Comparison of ENCODE assay signal across 17 cellular contexts in genomic region chr1:205766570-205766969, GRCh38.
"Had no signal": no experiment of that assay in that cellular context is flagged by ENCODE, and none has a peak within 500 bp of the region (broad histone marks: within the 10 kb centered on the region; RNA-seq: fewer than 3 reads in every experiment).

No MANE protein-coding gene starts in this region.

- H3K36me3 Mint-ChIP-seq: mesothelial cell of epicardium had no signal

- H3K27ac Mint-ChIP-seq: activated T-helper 2 cell treated with anti-CD3 and anti-CD28 coated beads, Interferon-gamma antibody, Interleukin-2, Interleukin-4, amounts not matched to agents 10 μg/mL and 5 μg/mL and 100 μg/mL, durations not matched to agents 14 hours and 24 hours and 36 hours; mesothelial cell of epicardium; nephron progenitor cell; T-helper 2 cell treated with Interferon-gamma antibody and Interleukin-4, amounts not matched to agents 5 μg/mL and 100 μg/mL, for 36 hours had no signal

- DNase-seq: activated CD4-positive, alpha-beta T cell treated with anti-CD3 and anti-CD28 coated beads for 48 hours; activated CD4-positive, CD25-positive, alpha-beta regulatory T cell; activated CD8-positive, alpha-beta memory T cell treated with anti-CD3 and anti-CD28 coated beads for 24 hours; activated CD8-positive, alpha-beta memory T cell treated with anti-CD3 and anti-CD28 coated beads, Interleukin-2, amount 50 U/mL, for 48 hours; activated naive CD4-positive, alpha-beta T cell treated with anti-CD3 and anti-CD28 coated beads, Interleukin-2, amount 50 U/mL, for 16 hours; amygdala; effector memory CD4-positive, alpha-beta T cell; left colon; lower lobe of right lung; nephron progenitor cell; nucleus accumbens; retina; stimulated activated naive CD4-positive, alpha-beta T cell had no signal

- H3K9me3 Mint-ChIP-seq: activated T-helper 2 cell treated with anti-CD3 and anti-CD28 coated beads, Interferon-gamma antibody, Interleukin-2, Interleukin-4, amounts not matched to agents 10 μg/mL and 5 μg/mL and 100 μg/mL, durations not matched to agents 14 hours and 24 hours and 36 hours; mesothelial cell of epicardium; nephron progenitor cell; T-helper 2 cell treated with Interferon-gamma antibody and Interleukin-4, amounts not matched to agents 5 μg/mL and 100 μg/mL, for 36 hours had no signal

- H3K4me3 Mint-ChIP-seq: mesothelial cell of epicardium; nephron progenitor cell; T-helper 2 cell treated with Interferon-gamma antibody and Interleukin-4, amounts not matched to agents 5 μg/mL and 100 μg/mL, for 36 hours had no signal

- ATAC-seq: left colon, lower lobe of right lung had no signal

- H3K27ac ChIP-seq: lower lobe of right lung, SK-N-MC had no signal

- H3K4me1 Mint-ChIP-seq: nephron progenitor cell had no signal
